In the genomic region with DNA sequence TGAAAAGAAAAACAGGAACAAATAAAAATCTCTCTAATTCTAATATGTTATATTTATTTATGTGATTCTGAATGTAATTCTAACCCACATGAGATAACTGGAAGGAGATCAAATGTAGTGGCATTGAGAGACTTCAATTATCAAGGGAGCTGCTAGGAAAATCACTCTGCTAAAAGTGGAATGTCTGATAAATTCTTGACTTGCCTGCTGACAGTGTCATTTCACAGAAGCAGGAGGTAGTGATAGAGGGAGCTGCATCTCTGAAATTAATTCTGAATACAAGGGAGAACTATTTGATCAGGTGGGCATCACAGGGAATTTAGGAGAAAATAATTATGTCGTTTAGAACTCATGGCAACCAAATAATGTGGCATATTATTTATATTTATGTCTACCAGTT, we compare ENCODE assay signal across 29 cellular contexts.
"Had no signal": no experiment of that assay in that cellular context is flagged by ENCODE, and none has a peak within 500 bp of the region (broad histone marks: within the 10 kb centered on the region; RNA-seq: fewer than 3 reads in every experiment).

No MANE protein-coding gene starts in this region.

- DNase-seq: activated effector memory CD4-positive, alpha-beta T cell treated with anti-CD3 and anti-CD28 coated beads, Interleukin-2, amount 50 U/mL, for 16 hours; activated effector memory CD4-positive, alpha-beta T cell treated with Interleukin-2 at 50 U/mL for 16 hours; activated gamma-delta T cell; activated gamma-delta T cell treated with Interleukin-2 at 50 U/mL for 16 hours; activated naive CD4-positive, alpha-beta T cell; activated naive CD4-positive, alpha-beta T cell treated with anti-CD3 and anti-CD28 coated beads for 36 hours; activated naive CD4-positive, alpha-beta T cell treated with anti-CD3 and anti-CD28 coated beads, Interleukin-2, amount 10 ng/mL, durations not matched to agents 7 days and 5 days; activated naive CD4-positive, alpha-beta T cell treated with anti-CD3 and anti-CD28 coated beads, Interleukin-2, amount 50 U/mL, for 16 hours; activated naive CD4-positive, alpha-beta T cell treated with Interleukin-2 at 50 U/mL for 16 hours; activated naive CD8-positive, alpha-beta T cell treated with anti-CD3 and anti-CD28 coated beads for 36 hours; activated naive CD8-positive, alpha-beta T cell treated with anti-CD3 and anti-CD28 coated beads, Interleukin-2, amount 10 ng/mL, durations not matched to agents 7 days and 5 days; activated naive CD8-positive, alpha-beta T cell treated with anti-CD3 and anti-CD28 coated beads, Interleukin-2, amount 50 U/mL, for 24 hours; activated T-cell treated with anti-CD3 and anti-CD28 coated beads, Interleukin-2, amount 50 U/mL, for 24 hours; activated T-cell treated with anti-CD3 and anti-CD28 coated beads, Interleukin-2, amount 50 U/mL, for 4 hours; activated T-cell treated with anti-CD3 and anti-CD28 coated beads, Interleukin-2, amount 50 U/mL, for 48 hours; activated T-cell treated with anti-CD3 and anti-CD28 coated beads, Interleukin-2, amount 50 U/mL, for 72 hours; adrenal gland; amniotic stem cell; amygdala; anterior cingulate cortex; aorta; body of pancreas; brain microvascular endothelial cell; caudate nucleus; central memory CD4-positive, alpha-beta T cell; cerebellar nuclear complex had no signal

- H3K27me3 ChIP-seq: adrenal gland, ascending aorta, body of pancreas, brain microvascular endothelial cell, breast epithelium, cardiac muscle cell had no signal

- H3K36me3 ChIP-seq: adrenal gland, ascending aorta, brain microvascular endothelial cell, breast epithelium, cardiac muscle cell had no signal

- H3K9me3 ChIP-seq: ascending aorta, body of pancreas, breast epithelium had no signal

- H3K27ac ChIP-seq: adrenal gland, ascending aorta, body of pancreas, brain microvascular endothelial cell, breast epithelium, cardiac muscle cell had no signal

- H3K4me3 ChIP-seq: adrenal gland, ascending aorta, body of pancreas, breast epithelium, cardiac muscle cell had no signal
